In the genomic region with DNA sequence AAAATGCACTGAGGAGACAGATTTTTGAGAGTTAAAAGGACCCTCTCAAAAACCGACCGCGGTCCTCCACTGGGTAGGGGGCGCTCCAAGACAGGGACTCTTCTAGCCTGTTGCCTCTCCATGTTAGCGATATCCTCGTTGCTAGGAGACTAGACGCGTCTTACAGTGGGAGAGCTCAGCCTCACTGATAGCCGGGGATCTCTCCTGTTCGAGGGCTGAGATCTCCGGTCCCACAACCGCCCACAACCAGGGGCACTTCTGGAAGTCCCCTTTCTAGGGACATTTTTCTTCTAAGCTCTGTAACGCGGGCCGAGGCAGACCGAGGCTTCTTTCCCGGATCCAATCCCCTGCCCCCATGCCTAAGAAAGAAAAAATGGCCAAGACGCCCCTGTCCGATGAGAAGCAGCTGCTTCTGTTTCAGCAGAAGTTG, we compare ENCODE assay signal across 8 cellular contexts. TPM values are rescaled to one million over a fixed set of nuclear protein-coding genes. Genes with fewer than 3 reads are reported as not detected.
DNase-seq lines count a peak whose midpoint lies in the region; ATAC-seq and TF ChIP-seq lines count a peak whose summit lies in the region.

No MANE protein-coding gene starts in this region.

- DNase-seq in AG09319 (ENCODE audit: extremely low read depth, low read depth): peak; percentile 35
- peak; percentile 55 for DNase-seq in RWPE1 (ENCODE audit: low spot score)
- DNase-seq in activated gamma-delta T cell treated with Interleukin-2 at 50 U/mL for 16 hours: peak; percentile 86
- DNase-seq in foreskin melanocyte: peak; percentile 83
- peak; percentile 58 for DNase-seq in omental fat pad (ENCODE audit: low spot score)
- DNase-seq in substantia nigra (lab: John Stamatoyannopoulos, UW): peak in 40 of 49 donors; percentile 3 to 65 (median 35)

- ATAC-seq in GM19372 (IDR thresholded peaks at IDR 0.05; ENCODE audit: low read depth, unreplicated experiment) (peak; percentile 77), omental fat pad (ENCODE audit: low FRiP score) (peak; percentile 54)

- CTCF ChIA-PET in RWPE1 (lab: Yijun Ruan, JAX): interaction anchor here (0.6 to 1.2 kb wide), 4 partner anchors 13 to 93 kb away, joined by 3 to 10 read pairs (median 6); no protein-coding TSS in a partner anchor

- peak; percentile 62 for TF ChIP-seq CTCF in AG09319 (IDR thresholded peaks at IDR 0.05; ENCODE audit: low read depth, low read length)
- TF ChIP-seq CTCF in RWPE1 (conservative IDR thresholded peaks at IDR 0.05; ENCODE audit: low read depth): 0 out of 2 replicates have a peak, but pooled peaks have one; percentile 14
- TF ChIP-seq CTCF in omental fat pad (IDR thresholded peaks at IDR 0.05): no peak

- peak; percentile 16; the same call in 1 of the 2 replicates for TF ChIP-seq RAD21 in Ishikawa (IDR thresholded peaks at IDR 0.05; ENCODE audit: low read depth)

- TF ChIP-seq EP300 in Ishikawa (IDR thresholded peaks at IDR 0.05; ENCODE audit: borderline replicate concordance): no peak

- POLR2A ChIA-PET in RWPE1 (lab: Yijun Ruan, JAX; ENCODE audit: low non-redundant PET): no interaction called here

- H3K27ac ChIP-seq in RWPE1 (no peak overlapping the region), substantia nigra (ENCODE audit: low read depth, low read length, poor library complexity, severe bottlenecking) (no peak overlapping the region)

TF ChIP-seq in Ishikawa, 13 proteins besides CTCF, POLR2A, EP300 and RAD21:
- TF ChIP-seq NFIC (IDR thresholded peaks at IDR 0.05) (no peak), ZBTB7A (IDR thresholded peaks at IDR 0.05; ENCODE audit: low read depth) (no peak), TAF1 (IDR thresholded peaks at IDR 0.05; ENCODE audit: low read depth) (no peak), TCF12 (IDR thresholded peaks at IDR 0.05; ENCODE audit: low read depth) (no peak), FOXM1 (IDR thresholded peaks at IDR 0.05; ENCODE audit: borderline replicate concordance, low read depth) (no peak), CEBPB (IDR thresholded peaks at IDR 0.05) (no peak), EGR1 (IDR thresholded peaks at IDR 0.05) (no peak), YY1 (IDR thresholded peaks at IDR 0.05; ENCODE audit: low read depth) (no peak), TEAD4 (IDR thresholded peaks at IDR 0.05) (no peak), CREB1 (IDR thresholded peaks at IDR 0.05; ENCODE audit: low read depth) (no peak)
- TF ChIP-seq, protein P1, sequence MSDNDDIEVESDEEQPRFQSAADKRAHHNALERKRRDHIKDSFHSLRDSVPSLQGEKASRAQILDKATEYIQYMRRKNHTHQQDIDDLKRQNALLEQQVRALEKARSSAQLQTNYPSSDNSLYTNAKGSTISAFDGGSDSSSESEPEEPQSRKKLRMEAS (IDR thresholded peaks at IDR 0.05): no peak
- TF ChIP-seq, protein P2, sequence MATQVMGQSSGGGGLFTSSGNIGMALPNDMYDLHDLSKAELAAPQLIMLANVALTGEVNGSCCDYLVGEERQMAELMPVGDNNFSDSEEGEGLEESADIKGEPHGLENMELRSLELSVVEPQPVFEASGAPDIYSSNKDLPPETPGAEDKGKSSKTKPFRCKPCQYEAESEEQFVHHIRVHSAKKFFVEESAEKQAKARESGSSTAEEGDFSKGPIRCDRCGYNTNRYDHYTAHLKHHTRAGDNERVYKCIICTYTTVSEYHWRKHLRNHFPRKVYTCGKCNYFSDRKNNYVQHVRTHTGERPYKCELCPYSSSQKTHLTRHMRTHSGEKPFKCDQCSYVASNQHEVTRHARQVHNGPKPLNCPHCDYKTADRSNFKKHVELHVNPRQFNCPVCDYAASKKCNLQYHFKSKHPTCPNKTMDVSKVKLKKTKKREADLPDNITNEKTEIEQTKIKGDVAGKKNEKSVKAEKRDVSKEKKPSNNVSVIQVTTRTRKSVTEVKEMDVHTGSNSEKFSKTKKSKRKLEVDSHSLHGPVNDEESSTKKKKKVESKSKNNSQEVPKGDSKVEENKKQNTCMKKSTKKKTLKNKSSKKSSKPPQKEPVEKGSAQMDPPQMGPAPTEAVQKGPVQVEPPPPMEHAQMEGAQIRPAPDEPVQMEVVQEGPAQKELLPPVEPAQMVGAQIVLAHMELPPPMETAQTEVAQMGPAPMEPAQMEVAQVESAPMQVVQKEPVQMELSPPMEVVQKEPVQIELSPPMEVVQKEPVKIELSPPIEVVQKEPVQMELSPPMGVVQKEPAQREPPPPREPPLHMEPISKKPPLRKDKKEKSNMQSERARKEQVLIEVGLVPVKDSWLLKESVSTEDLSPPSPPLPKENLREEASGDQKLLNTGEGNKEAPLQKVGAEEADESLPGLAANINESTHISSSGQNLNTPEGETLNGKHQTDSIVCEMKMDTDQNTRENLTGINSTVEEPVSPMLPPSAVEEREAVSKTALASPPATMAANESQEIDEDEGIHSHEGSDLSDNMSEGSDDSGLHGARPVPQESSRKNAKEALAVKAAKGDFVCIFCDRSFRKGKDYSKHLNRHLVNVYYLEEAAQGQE (IDR thresholded peaks at IDR 0.05; ENCODE audit: low read depth): no peak
- TF ChIP-seq, protein P3, sequence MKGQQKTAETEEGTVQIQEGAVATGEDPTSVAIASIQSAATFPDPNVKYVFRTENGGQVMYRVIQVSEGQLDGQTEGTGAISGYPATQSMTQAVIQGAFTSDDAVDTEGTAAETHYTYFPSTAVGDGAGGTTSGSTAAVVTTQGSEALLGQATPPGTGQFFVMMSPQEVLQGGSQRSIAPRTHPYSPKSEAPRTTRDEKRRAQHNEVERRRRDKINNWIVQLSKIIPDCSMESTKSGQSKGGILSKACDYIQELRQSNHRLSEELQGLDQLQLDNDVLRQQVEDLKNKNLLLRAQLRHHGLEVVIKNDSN (IDR thresholded peaks at IDR 0.05): no peak

RNA-seq across cellular contexts. Expression of a gene that starts 21.3 kb away (rescaled TPM):
- 10 to 100 TPM; 14.7 to 32.1 (median 22.5) TPM for total RNA-seq in omental fat pad

RNA-seq across cellular contexts. Expression of a gene that starts 38.3 kb away (rescaled TPM):
- 1 to 10 TPM; 1.3 to 5.8 (median 4.6) TPM for total RNA-seq in omental fat pad

RNA-seq across cellular contexts. Expression of a gene that starts 52.0 kb away (rescaled TPM):
- 10 to 100 TPM; 44.9 to 85.0 (median 62.0) TPM for total RNA-seq in omental fat pad

RNA-seq across cellular contexts. Expression of a gene that starts 53.3 kb away (rescaled TPM):
- 10 to 100 TPM; 57.1 to 91.5 (median 68.3) TPM for total RNA-seq in omental fat pad

Comparison
In these comparisons a context has a peak if more than half of its experiments do, and no peak if none do; other contexts are left out.
1. DNase-seq: peak in every context shown above with its lines; median percentile 86 in activated gamma-delta T cell treated with Interleukin-2 at 50 U/mL for 16 hours; 83 in foreskin melanocyte; 58 in omental fat pad; 55 in RWPE1; 35 in AG09319; 35 in substantia nigra.
2. CTCF ChIP-seq: peak in AG09319 (single experiment) and RWPE1 (single experiment); none in omental fat pad (0 of 3).